20 cellular contexts compared by ENCODE assay signal in the genomic region with DNA sequence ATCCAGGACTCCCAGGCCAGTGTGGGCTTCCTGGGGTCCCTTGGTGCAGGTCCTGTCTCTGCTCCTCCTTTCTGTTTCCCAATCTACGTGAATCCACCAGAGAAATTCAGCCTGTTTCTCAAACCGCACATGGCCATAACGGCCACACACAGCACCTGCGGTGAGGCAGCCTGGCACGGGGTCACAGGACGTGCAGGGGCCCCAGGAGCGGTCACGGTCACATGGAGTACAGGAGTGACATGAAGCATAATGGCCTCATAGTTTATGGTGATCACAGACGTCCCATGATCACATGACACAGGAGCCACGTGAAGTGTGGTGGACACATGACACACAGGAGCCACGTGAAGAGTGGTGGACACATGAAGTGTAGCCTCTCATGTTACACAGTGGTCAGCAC.
DNase-seq lines count a peak whose midpoint lies in the region; ATAC-seq, FAIRE-seq and TF ChIP-seq lines count a peak whose summit lies in the region.
"Had no signal": no experiment of that assay in that cellular context is flagged by ENCODE, and none has a peak within 500 bp of the region (broad histone marks: within the 10 kb centered on the region; RNA-seq: fewer than 3 reads in every experiment).

No MANE protein-coding gene starts in this region.

- no peak overlapping the region for H3K4ac ChIP-seq in neuronal stem cell (ENCODE audit: low read length)

- no peak overlapping the region for H2AK5ac ChIP-seq in neuronal stem cell (ENCODE audit: low read depth, low read length)

- WGBS in HepG2 (ENCODE audit: low lambda C conversion rate), result 15% methylated on average over 9 of the region's 11 CpGs
- WGBS in right lobe of liver (ENCODE audit: insufficient coverage, low coverage, low lambda C conversion rate, missing lambda C conversion rate), result 79% methylated on average over 10 of the region's 11 CpGs
- WGBS in K562 (ENCODE audit: insufficient coverage, low coverage, missing lambda C conversion rate), result 2% methylated on average over 11 of the region's 11 CpGs
- WGBS in neuronal stem cell (ENCODE audit: extremely low coverage in 2 of 2, insufficient read length in 2 of 2, insufficient replicate concordance in 1 of 2), 2 donors, result no CpG with 5 or more reads among the region's 11 CpGs

- H2BK120ac ChIP-seq in neuronal stem cell (ENCODE audit: low read depth, low read length), result no peak overlapping the region

- peaks cover 3% of the 10 kb centered on the region for H3K9me3 Mint-ChIP-seq in Calu3 (ENCODE audit: low read depth, unreplicated experiment)

- H3K79me2 ChIP-seq in HepG2 (ENCODE audit: insufficient read depth, low read length) (no peaks in the 10 kb centered on the region), K562 (ENCODE audit: control insufficient read depth, insufficient read depth, low read length) (no peaks in the 10 kb centered on the region)

- POLR2A ChIA-PET in HepG2 (lab: Yijun Ruan, JAX), result no interaction called here
- POLR2A ChIA-PET in K562 (lab: Yijun Ruan, JAX), result no interaction called here

- TF ChIP-seq RAD21 in HepG2 (CRISPR knock-in tag; IDR thresholded peaks at IDR 0.05) (no peak), K562 (CRISPR knock-in tag; conservative IDR thresholded peaks at IDR 0.05 in 1 of 2, IDR thresholded peaks at IDR 0.05 in 1 of 2) (no peak)

- no peak overlapping the region for H3K4me3 ChIP-seq in HepG2 (replicated peaks in 1 of 3; ENCODE audit: insufficient read depth in 1 of 3, low read depth in 2 of 3, low read length in 3 of 3)
- H3K4me3 ChIP-seq in right lobe of liver, result no peak overlapping the region
- no peak overlapping the region for H3K4me3 ChIP-seq in K562
- H3K4me3 ChIP-seq in neuronal stem cell (ENCODE audit: low read length in 2 of 2), result no peak overlapping the region
- no peak overlapping the region for H3K4me3 ChIP-seq in left lung
- H3K4me3 ChIP-seq: Peyer's patch, SJCRH30 had no signal

- no peak overlapping the region for H2BK5ac ChIP-seq in neuronal stem cell (ENCODE audit: low read length)

- CTCF ChIA-PET in HepG2 (lab: Yijun Ruan, JAX; ENCODE audit: low intra/inter-chr PET ratio, low total read pairs) (no interaction called here), K562 (lab: Yijun Ruan, JAX; ENCODE audit: low intra/inter-chr PET ratio) (no interaction called here), Calu3 (lab: Charles Lee) (no interaction called here)

- TF ChIP-seq POLR2A in HepG2 (IDR thresholded peaks at IDR 0.05; ENCODE audit: insufficient read depth in 1 of 2, low read depth in 2 of 2, low read length in 2 of 2) (no peak), right lobe of liver (IDR thresholded peaks at IDR 0.05) (no peak), K562 (conservative IDR thresholded peaks at IDR 0.05) (no peak)

- BruUV-seq in HepG2 (replicated peaks; lab: Mats Ljungman, UMichigan), result no TSS peak
- BruUV-seq in K562 (replicated peaks; lab: Mats Ljungman, UMichigan), result no TSS peak
- no TSS peak for BruUV-seq in Calu3 (replicated peaks; lab: Mats Ljungman, UMichigan)

- TF ChIP-seq CTCF in HepG2 (CRISPR knock-in tag; IDR thresholded peaks at IDR 0.05) (no peak), right lobe of liver (IDR thresholded peaks at IDR 0.05) (no peak), K562 (IDR thresholded peaks at IDR 0.05 in 2 of 3, conservative IDR thresholded peaks at IDR 0.05 in 1 of 3; ENCODE audit: insufficient read depth in 2 of 3, low read depth in 1 of 3, low read length in 3 of 3) (no peak), Calu3 (IDR thresholded peaks at IDR 0.05; ENCODE audit: unreplicated experiment) (no peak), left lung (IDR thresholded peaks at IDR 0.05) (no peak)

- no peak overlapping the region for H4K8ac ChIP-seq in neuronal stem cell (ENCODE audit: low read depth, low read length)

- in situ Hi-C loops in HepG2 (cut with HindIII; ENCODE audit: extremely low pct_ligation_motif_present, low pct_unique_long_range_greater_than_20kb) (no loop called here), K562 (cut with MboI) (no loop called here)

- no peaks in the 10 kb centered on the region for H3K36me3 Mint-ChIP-seq in Calu3 (ENCODE audit: insufficient read depth, unreplicated experiment)
- H3K36me3 Mint-ChIP-seq: IgD-negative memory B cell had no signal

- H3K79me1 ChIP-seq in neuronal stem cell (ENCODE audit: low read depth, low read length), result no peaks in the 10 kb centered on the region

- peak overlapping the region; percentile 20 for H3K18ac ChIP-seq in neuronal stem cell (ENCODE audit: low read length)

- no peaks in the 10 kb centered on the region for H4K20me1 ChIP-seq in HepG2 (ENCODE audit: insufficient read depth, low read length)
- H4K20me1 ChIP-seq in K562 (replicated peaks; ENCODE audit: control insufficient read depth, insufficient read depth, low read length), result 0 out of 2 replicates have a peak, but pooled peaks cover 7% of the 10 kb centered on the region

- TF ChIP-seq EP300 in HepG2 (IDR thresholded peaks at IDR 0.05; ENCODE audit: low read depth in 2 of 2, low read length in 2 of 2) (no peak), HepG2 (CRISPR knock-in tag; IDR thresholded peaks at IDR 0.05; ENCODE audit: borderline replicate concordance) (no peak), K562 (IDR thresholded peaks at IDR 0.05; ENCODE audit: low read length) (no peak)

- no peak overlapping the region for H3K4me3 Mint-ChIP-seq in Calu3 (ENCODE audit: low read depth, unreplicated experiment)
- H3K4me3 Mint-ChIP-seq: IgD-negative memory B cell had no signal

- no peak overlapping the region for H3K9ac ChIP-seq in HepG2 (ENCODE audit: insufficient read depth, low read depth, low read length)
- H3K9ac ChIP-seq in K562 (ENCODE audit: insufficient read depth in 1 of 2, low read depth in 2 of 2, low read length in 2 of 2), result no peak overlapping the region
- no peak overlapping the region for H3K9ac ChIP-seq in neuronal stem cell (ENCODE audit: low read depth, low read length, poor library complexity)

- H3K9me1 ChIP-seq in K562 (ENCODE audit: control insufficient read depth, insufficient read depth, low read length), result peaks cover 10% of the 10 kb centered on the region

- no peak overlapping the region for H2BK12ac ChIP-seq in neuronal stem cell (ENCODE audit: low read length)

- intact Hi-C loops in HepG2 (cut with micrococcal nuclease; ENCODE audit: unreplicated experiment) (no loop called here), right lobe of liver (cut with DNase I) (no loop called here), K562 (cut with micrococcal nuclease) (no loop called here), Calu3 (cut with micrococcal nuclease; ENCODE audit: unreplicated experiment) (no loop called here), left lung (cut with DNase I) (no loop called here)

- DNase-seq in HepG2 (ENCODE audit: low spot score) (no peak), right lobe of liver (no peak), K562 (ENCODE audit: extremely low read depth in 1 of 4, low spot score in 3 of 4) (peak in 1 of 4 experiments; percentile 18), neuronal stem cell (ENCODE audit: low spot score) (no peak), NCI-H1105 treated with DMSO at 0.1 percent for 48 hours (lab: John Stamatoyannopoulos, UW) (no peak), Calu3 (no peak), left lung (no peak)
- DNase-seq: BE2C, EL, Kasumi-1, NCI-H1092 treated with DMSO at 0.1 percent for 48 hours, NCI-H146, NCI-H2029, NCI-H226, NCI-H510A treated with DMSO at 0.1 percent for 48 hours, NCI-H774, SJCRH30 had no signal

- FAIRE-seq in HepG2 (lab: Jason Lieb, UNC) (no peak), K562 (lab: Jason Lieb, UNC) (no peak)
- FAIRE-seq: H54 had no signal

- no peak overlapping the region for H4K91ac ChIP-seq in neuronal stem cell (ENCODE audit: low read depth, low read length, poor library complexity)

- H2AFZ ChIP-seq in HepG2 (ENCODE audit: low read length) (no peak overlapping the region), K562 (ENCODE audit: low read depth, low read length) (0 out of 2 replicates have a peak overlapping the region, but pooled peaks have one; percentile 9), neuronal stem cell (ENCODE audit: low read length) (no peak overlapping the region)

- H3K23ac ChIP-seq in neuronal stem cell (ENCODE audit: low read depth, low read length, poor library complexity), result no peak overlapping the region

- H2BK15ac ChIP-seq in neuronal stem cell (ENCODE audit: low read length), result no peak overlapping the region

- no peak overlapping the region for H3K14ac ChIP-seq in neuronal stem cell (ENCODE audit: low read length)

- H3K9me3 ChIP-seq in HepG2 (ENCODE audit: low read length) (no peaks in the 10 kb centered on the region), right lobe of liver (no peaks in the 10 kb centered on the region), K562 (replicated peaks; ENCODE audit: control insufficient read depth, insufficient read depth, low read depth, low read length) (no peaks in the 10 kb centered on the region), neuronal stem cell (replicated peaks in 1 of 2; ENCODE audit: control insufficient read depth in 2 of 2, insufficient read depth in 1 of 2, low read depth in 1 of 2, low read length in 2 of 2) (peaks cover 0 to 3% of the 10 kb centered on the region in 2 donors), left lung (no peaks in the 10 kb centered on the region)
- H3K9me3 ChIP-seq: BE2C, SJCRH30 had no signal

- peaks cover 1% of the 10 kb centered on the region for H3K27me3 Mint-ChIP-seq in Calu3 (ENCODE audit: unreplicated experiment)
- H3K27me3 Mint-ChIP-seq: IgD-negative memory B cell had no signal

- H3K4me2 ChIP-seq in HepG2 (ENCODE audit: low read depth, low read length), result no peak overlapping the region
- H3K4me2 ChIP-seq in K562 (ENCODE audit: insufficient read depth, low read length), result no peak overlapping the region; the same call in 1 of the 2 replicates
- no peak overlapping the region for H3K4me2 ChIP-seq in neuronal stem cell (ENCODE audit: insufficient read depth, low read length, poor library complexity, severe bottlenecking)

- no peaks in the 10 kb centered on the region for H3K4me1 Mint-ChIP-seq in Calu3 (ENCODE audit: low read depth, unreplicated experiment)
- H3K4me1 Mint-ChIP-seq: IgD-negative memory B cell had no signal

- H3K27ac ChIP-seq in HepG2 (ENCODE audit: extremely low read length, insufficient read depth, low read length) (no peak overlapping the region), right lobe of liver (no peak overlapping the region), K562 (ENCODE audit: extremely low read depth, low read depth, low read length) (no peak overlapping the region), neuronal stem cell (replicated peaks; ENCODE audit: low read length) (no peak overlapping the region), left lung (no peak overlapping the region)
- H3K27ac ChIP-seq: Peyer's patch, SJCRH30 had no signal

- H3K4me1 ChIP-seq in HepG2 (ENCODE audit: insufficient read depth, low read length) (peaks cover 30% of the 10 kb centered on the region), right lobe of liver (no peaks in the 10 kb centered on the region), K562 (replicated peaks in 1 of 2; ENCODE audit: control insufficient read depth in 2 of 2, insufficient read depth in 2 of 2, low read length in 2 of 2) (no peaks in the 10 kb centered on the region), neuronal stem cell (ENCODE audit: control insufficient read depth in 2 of 2, insufficient read depth in 1 of 2, low read depth in 1 of 2, low read length in 2 of 2) (peaks cover 1 to 17% of the 10 kb centered on the region in 2 donors), left lung (no peaks in the 10 kb centered on the region)
- H3K4me1 ChIP-seq: BE2C, Peyer's patch, SJCRH30 had no signal

- H3K27me3 ChIP-seq in HepG2 (ENCODE audit: control insufficient read depth in 1 of 2, insufficient read depth in 2 of 2, low read length in 2 of 2), result peaks cover 5 to 57% of the 10 kb centered on the region in 2 experiments; a peak in 4 of 5 replicates
- no peaks in the 10 kb centered on the region for H3K27me3 ChIP-seq in right lobe of liver
- H3K27me3 ChIP-seq in K562 (ENCODE audit: control insufficient read depth in 2 of 2, insufficient read depth in 2 of 2, low read length in 2 of 2), result peaks cover 31 to 69% of the 10 kb centered on the region in 2 experiments
- no peaks in the 10 kb centered on the region for H3K27me3 ChIP-seq in neuronal stem cell (ENCODE audit: control insufficient read depth in 3 of 3, insufficient read depth in 3 of 3, low read depth in 1 of 3, low read length in 3 of 3)
- peaks cover 0 to 18% of the 10 kb centered on the region in 2 donors for H3K27me3 ChIP-seq in left lung
- H3K27me3 ChIP-seq: BE2C, Peyer's patch, SJCRH30 had no signal

- H3K36me3 ChIP-seq in HepG2 (replicated peaks in 1 of 2; ENCODE audit: control insufficient read depth in 1 of 2, insufficient read depth in 2 of 2, low read length in 2 of 2), result no peaks in the 10 kb centered on the region
- no peaks in the 10 kb centered on the region for H3K36me3 ChIP-seq in right lobe of liver
- H3K36me3 ChIP-seq in K562 (ENCODE audit: control insufficient read depth, insufficient read depth, low read length), result no peaks in the 10 kb centered on the region
- H3K36me3 ChIP-seq in neuronal stem cell (replicated peaks in 1 of 2; ENCODE audit: control insufficient read depth in 2 of 2, insufficient read depth in 2 of 2, low read length in 2 of 2), result no peaks in the 10 kb centered on the region
- no peaks in the 10 kb centered on the region for H3K36me3 ChIP-seq in left lung
- H3K36me3 ChIP-seq: BE2C, Peyer's patch, SJCRH30 had no signal

- ATAC-seq in HepG2 (no peak), right lobe of liver (no peak), K562 (no peak; the same call in 2 of the 3 replicates), left lung (no peak)

- H3K27ac Mint-ChIP-seq in Calu3 (ENCODE audit: unreplicated experiment), result no peak overlapping the region
- H3K27ac Mint-ChIP-seq: IgD-negative memory B cell had no signal

Comparison
In these comparisons a context has a peak if more than half of its experiments do, and no peak if none do; other contexts are left out.
1. Of the 241 proteins assayed by ChIP-seq in both HepG2 and K562: peak only in HepG2: none; only in K562: TFE3; in both: RAD51; in neither: 238; mixed calls (peak in some experiments, not most) for 1.